Comparison of ENCODE assay signal across 27 cellular contexts in genomic region chr3:140086642-140087041, GRCh38.
"Had no signal": no experiment of that assay in that cellular context is flagged by ENCODE, and none has a peak within 500 bp of the region (broad histone marks: within the 10 kb centered on the region; RNA-seq: fewer than 3 reads in every experiment).

No MANE protein-coding gene starts in this region.

- H3K4me1 ChIP-seq: ascending aorta had no signal

- FAIRE-seq: bronchial epithelial cell, frontal cortex had no signal

- DNase-seq: activated CD4-positive, alpha-beta memory T cell treated with anti-CD3 and anti-CD28 coated beads for 36 hours; activated CD4-positive, alpha-beta T cell treated with anti-CD3 and anti-CD28 coated beads for 36 hours; activated CD4-positive, alpha-beta T cell treated with anti-CD3 and anti-CD28 coated beads, Interleukin-2, amount 10 ng/mL, durations not matched to agents 24 days and 14 days; activated CD4-positive, CD25-positive, alpha-beta regulatory T cell; activated CD4-positive, CD25-positive, alpha-beta regulatory T cell treated with anti-CD3 and anti-CD28 coated beads, Interleukin-2, amount 50 U/mL, for 72 hours; activated CD8-positive, alpha-beta memory T cell treated with anti-CD3 and anti-CD28 coated beads, Interleukin-2, amount 10 ng/mL, durations not matched to agents 7 days and 5 days; activated CD8-positive, alpha-beta memory T cell treated with anti-CD3 and anti-CD28 coated beads, Interleukin-2, amount 50 U/mL, for 4 hours; activated CD8-positive, alpha-beta T cell treated with anti-CD3 and anti-CD28 coated beads, Interleukin-2, amount 10 ng/mL, durations not matched to agents 7 days and 5 days; activated gamma-delta T cell; activated naive CD4-positive, alpha-beta T cell; activated naive CD4-positive, alpha-beta T cell treated with anti-CD3 and anti-CD28 coated beads, Interleukin-2, amount 10 ng/mL, durations not matched to agents 7 days and 5 days; activated naive CD8-positive, alpha-beta T cell treated with anti-CD3 and anti-CD28 coated beads, Interleukin-2, amount 10 ng/mL, durations not matched to agents 7 days and 5 days; activated T-cell treated with anti-CD3 and anti-CD28 coated beads for 4 hours; activated T-cell treated with anti-CD3 and anti-CD28 coated beads, Interleukin-2, amount 50 U/mL, for 24 hours; activated T-cell treated with anti-CD3 and anti-CD28 coated beads, Interleukin-2, amount 50 U/mL, for 72 hours; brain microvascular endothelial cell; dorsolateral prefrontal cortex; effector memory CD4-positive, alpha-beta T cell; endodermal cell; foreskin fibroblast; T-helper 2 cell had no signal

- H3K36me3 ChIP-seq: ascending aorta, brain microvascular endothelial cell had no signal

- ATAC-seq: activated CD4-positive, alpha-beta T cell treated with anti-CD3 and anti-CD28 coated beads for 36 hours; activated CD8-positive, alpha-beta memory T cell treated with anti-CD3 and anti-CD28 coated beads, Interleukin-2, amount 10 ng/mL, durations not matched to agents 7 days and 5 days; activated CD8-positive, alpha-beta T cell treated with anti-CD3 and anti-CD28 coated beads, Interleukin-2, amount 10 ng/mL, durations not matched to agents 7 days and 5 days; activated naive CD4-positive, alpha-beta T cell treated with anti-CD3 and anti-CD28 coated beads, Interleukin-2, amount 50 U/mL, for 72 hours; activated T-cell treated with anti-CD3 and anti-CD28 coated beads, Interleukin-2, amount 50 U/mL, for 72 hours; esophagus mucosa had no signal

- H3K27me3 ChIP-seq: ascending aorta, brain microvascular endothelial cell had no signal

- H3K27ac ChIP-seq: ascending aorta, brain microvascular endothelial cell, coronary artery, dorsolateral prefrontal cortex had no signal

- H3K4me3 ChIP-seq: ascending aorta, coronary artery, dorsolateral prefrontal cortex had no signal

- H3K9me3 ChIP-seq: ascending aorta had no signal
